ENCODE assay signal across 1 cellular context in the genomic region with DNA sequence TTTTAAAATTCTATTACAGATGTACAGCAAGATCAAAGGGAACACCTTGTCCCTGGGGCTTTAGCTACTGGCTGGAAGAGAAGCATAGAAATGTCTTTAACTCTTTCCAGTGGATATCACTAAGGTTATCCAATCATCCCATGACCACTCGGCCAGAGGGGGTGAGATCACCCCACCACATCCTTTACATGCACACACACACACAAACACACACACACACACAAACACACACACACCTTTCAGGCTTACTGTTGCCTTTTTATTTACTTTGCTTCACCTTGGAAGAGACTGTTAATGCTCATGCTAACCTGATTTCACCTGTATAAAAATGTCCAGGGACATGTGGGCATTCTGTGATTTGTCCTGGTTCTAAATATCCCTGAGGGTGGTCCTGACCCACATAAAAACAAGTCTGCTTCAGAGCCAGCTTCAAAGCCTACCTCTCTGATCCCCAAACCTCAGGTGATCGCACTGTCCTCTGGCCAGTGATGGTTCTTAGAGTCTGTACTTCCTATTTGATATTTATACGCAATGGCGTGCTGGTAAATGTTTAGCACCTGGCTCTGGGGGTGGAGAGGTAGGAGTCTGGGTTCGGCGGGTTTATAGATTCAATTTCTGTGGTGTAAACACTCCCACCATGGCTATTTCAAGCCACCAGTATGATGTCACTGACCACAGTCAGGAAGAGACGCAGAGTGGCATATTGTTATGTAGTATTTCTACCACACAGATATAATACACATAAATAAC.
TF ChIP-seq lines count a peak whose summit lies in the region.

No MANE protein-coding gene starts in this region.

TF ChIP-seq in GM12878, 131 proteins besides CTCF, POLR2A, EP300 and RAD21 (continued from another document and continues in another):
- TF ChIP-seq IKZF2 (IDR thresholded peaks at IDR 0.05): peak; percentile 84 to 86
- TF ChIP-seq ATF7 (IDR thresholded peaks at IDR 0.05; ENCODE audit: low read depth): peak; percentile 98
- no peak for TF ChIP-seq ZSCAN29 (IDR thresholded peaks at IDR 0.05)
- TF ChIP-seq MTA2 (IDR thresholded peaks at IDR 0.05; ENCODE audit: low read depth): peak; percentile 92
- TF ChIP-seq TCF12 (IDR thresholded peaks at IDR 0.05; ENCODE audit: low read depth, low read length): peak; percentile 99
- no peak for TF ChIP-seq NR2C1 (IDR thresholded peaks at IDR 0.05)
- peak; percentile 15; the same call in 1 of the 2 replicates for TF ChIP-seq ZBTB40 (IDR thresholded peaks at IDR 0.05; ENCODE audit: borderline replicate concordance)
- 0 out of 2 replicates have a peak, but pooled peaks have one; percentile 71 for TF ChIP-seq ASH2L (IDR thresholded peaks at IDR 0.05; ENCODE audit: borderline replicate concordance, low read depth)
- no peak for TF ChIP-seq POLR2AphosphoS2 (IDR thresholded peaks at IDR 0.05; ENCODE audit: low read depth, low read length)
- TF ChIP-seq SPI1 (IDR thresholded peaks at IDR 0.05; ENCODE audit: borderline replicate concordance, insufficient read depth, low read depth, low read length): peak; percentile 19; the same call in 1 of the 2 replicates
- no peak for TF ChIP-seq IRF5 (IDR thresholded peaks at IDR 0.05; ENCODE audit: borderline replicate concordance)
- TF ChIP-seq BHLHE40 (IDR thresholded peaks at IDR 0.05; ENCODE audit: borderline replicate concordance in 1 of 2, low read depth in 2 of 2, low read length in 1 of 2): peak; percentile 69 to 76; a peak in 3 of 4 replicates
- TF ChIP-seq POU2F2 (IDR thresholded peaks at IDR 0.05; ENCODE audit: borderline replicate concordance, low read depth, low read length): peak; percentile 61; the same call in 1 of the 3 replicates
- peak; percentile 91 for TF ChIP-seq MTA3 (IDR thresholded peaks at IDR 0.05; ENCODE audit: borderline replicate concordance, low read length)
- TF ChIP-seq GABPA (IDR thresholded peaks at IDR 0.05; ENCODE audit: low read depth): peak; percentile 66; the same call in 1 of the 2 replicates
- TF ChIP-seq PAX5 (IDR thresholded peaks at IDR 0.05; ENCODE audit: borderline replicate concordance, low read depth, low read length): peak; percentile 86
- TF ChIP-seq, protein P1, sequence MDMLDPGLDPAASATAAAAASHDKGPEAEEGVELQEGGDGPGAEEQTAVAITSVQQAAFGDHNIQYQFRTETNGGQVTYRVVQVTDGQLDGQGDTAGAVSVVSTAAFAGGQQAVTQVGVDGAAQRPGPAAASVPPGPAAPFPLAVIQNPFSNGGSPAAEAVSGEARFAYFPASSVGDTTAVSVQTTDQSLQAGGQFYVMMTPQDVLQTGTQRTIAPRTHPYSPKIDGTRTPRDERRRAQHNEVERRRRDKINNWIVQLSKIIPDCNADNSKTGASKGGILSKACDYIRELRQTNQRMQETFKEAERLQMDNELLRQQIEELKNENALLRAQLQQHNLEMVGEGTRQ (IDR thresholded peaks at IDR 0.05; ENCODE audit: borderline replicate concordance, low read depth, low read length): no peak
- TF ChIP-seq EGR1 (IDR thresholded peaks at IDR 0.05; ENCODE audit: borderline replicate concordance in 1 of 2, low read depth in 2 of 2, low read length in 2 of 2): peak in 1 of 2 experiments; percentile 87; a peak in 2 of 3 replicates
- TF ChIP-seq MYB (IDR thresholded peaks at IDR 0.05; ENCODE audit: borderline replicate concordance, low read depth, low read length): 0 out of 2 replicates have a peak, but pooled peaks have one; percentile 61
- TF ChIP-seq, protein P2, sequence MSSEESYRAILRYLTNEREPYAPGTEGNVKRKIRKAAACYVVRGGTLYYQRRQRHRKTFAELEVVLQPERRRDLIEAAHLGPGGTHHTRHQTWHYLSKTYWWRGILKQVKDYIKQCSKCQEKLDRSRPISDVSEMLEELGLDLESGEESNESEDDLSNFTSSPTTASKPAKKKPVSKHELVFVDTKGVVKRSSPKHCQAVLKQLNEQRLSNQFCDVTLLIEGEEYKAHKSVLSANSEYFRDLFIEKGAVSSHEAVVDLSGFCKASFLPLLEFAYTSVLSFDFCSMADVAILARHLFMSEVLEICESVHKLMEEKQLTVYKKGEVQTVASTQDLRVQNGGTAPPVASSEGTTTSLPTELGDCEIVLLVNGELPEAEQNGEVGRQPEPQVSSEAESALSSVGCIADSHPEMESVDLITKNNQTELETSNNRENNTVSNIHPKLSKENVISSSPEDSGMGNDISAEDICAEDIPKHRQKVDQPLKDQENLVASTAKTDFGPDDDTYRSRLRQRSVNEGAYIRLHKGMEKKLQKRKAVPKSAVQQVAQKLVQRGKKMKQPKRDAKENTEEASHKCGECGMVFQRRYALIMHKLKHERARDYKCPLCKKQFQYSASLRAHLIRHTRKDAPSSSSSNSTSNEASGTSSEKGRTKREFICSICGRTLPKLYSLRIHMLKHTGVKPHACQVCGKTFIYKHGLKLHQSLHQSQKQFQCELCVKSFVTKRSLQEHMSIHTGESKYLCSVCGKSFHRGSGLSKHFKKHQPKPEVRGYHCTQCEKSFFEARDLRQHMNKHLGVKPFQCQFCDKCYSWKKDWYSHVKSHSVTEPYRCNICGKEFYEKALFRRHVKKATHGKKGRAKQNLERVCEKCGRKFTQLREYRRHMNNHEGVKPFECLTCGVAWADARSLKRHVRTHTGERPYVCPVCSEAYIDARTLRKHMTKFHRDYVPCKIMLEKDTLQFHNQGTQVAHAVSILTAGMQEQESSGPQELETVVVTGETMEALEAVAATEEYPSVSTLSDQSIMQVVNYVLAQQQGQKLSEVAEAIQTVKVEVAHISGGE (CRISPR knock-in tag; IDR thresholded peaks at IDR 0.05): no peak
- TF ChIP-seq PBX3 (IDR thresholded peaks at IDR 0.05; ENCODE audit: insufficient replicate concordance, low read depth, low read length): no peak
- TF ChIP-seq KLF5 (IDR thresholded peaks at IDR 0.05; ENCODE audit: partially characterized antibody): peak; percentile 36
- TF ChIP-seq DPF2 (IDR thresholded peaks at IDR 0.05): peak; percentile 80
- TF ChIP-seq, protein P3, sequence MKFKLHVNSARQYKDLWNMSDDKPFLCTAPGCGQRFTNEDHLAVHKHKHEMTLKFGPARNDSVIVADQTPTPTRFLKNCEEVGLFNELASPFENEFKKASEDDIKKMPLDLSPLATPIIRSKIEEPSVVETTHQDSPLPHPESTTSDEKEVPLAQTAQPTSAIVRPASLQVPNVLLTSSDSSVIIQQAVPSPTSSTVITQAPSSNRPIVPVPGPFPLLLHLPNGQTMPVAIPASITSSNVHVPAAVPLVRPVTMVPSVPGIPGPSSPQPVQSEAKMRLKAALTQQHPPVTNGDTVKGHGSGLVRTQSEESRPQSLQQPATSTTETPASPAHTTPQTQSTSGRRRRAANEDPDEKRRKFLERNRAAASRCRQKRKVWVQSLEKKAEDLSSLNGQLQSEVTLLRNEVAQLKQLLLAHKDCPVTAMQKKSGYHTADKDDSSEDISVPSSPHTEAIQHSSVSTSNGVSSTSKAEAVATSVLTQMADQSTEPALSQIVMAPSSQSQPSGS (IDR thresholded peaks at IDR 0.05; ENCODE audit: low read length): peak; percentile 100
- TF ChIP-seq JUND (IDR thresholded peaks at IDR 0.05; ENCODE audit: low read depth, low read length): no peak
- peak; percentile 75; the same call in 1 of the 2 replicates for TF ChIP-seq POLR2AphosphoS5 (IDR thresholded peaks at IDR 0.05; ENCODE audit: low read length)
- peak; percentile 97 for TF ChIP-seq CBFB (IDR thresholded peaks at IDR 0.05; ENCODE audit: low read depth)
- peak; percentile 77; the same call in 1 of the 2 replicates for TF ChIP-seq PML (IDR thresholded peaks at IDR 0.05; ENCODE audit: low read length)
- TF ChIP-seq HDGF (IDR thresholded peaks at IDR 0.05): peak; percentile 90
- TF ChIP-seq TCF3 (IDR thresholded peaks at IDR 0.05; ENCODE audit: borderline replicate concordance, insufficient read depth, low read depth, low read length): peak; percentile 90; the same call in 1 of the 2 replicates
- TF ChIP-seq CREM (IDR thresholded peaks at IDR 0.05; ENCODE audit: low read depth): peak; percentile 95
- TF ChIP-seq CHD4 (IDR thresholded peaks at IDR 0.05): no peak
- peak; percentile 83 for TF ChIP-seq SKIL (IDR thresholded peaks at IDR 0.05; ENCODE audit: low read depth, poor library complexity, severe bottlenecking)
- TF ChIP-seq BCL11A (IDR thresholded peaks at IDR 0.05; ENCODE audit: low read depth, low read length): peak; percentile 97
- TF ChIP-seq SP1 (IDR thresholded peaks at IDR 0.05; ENCODE audit: low read depth, low read length): peak; percentile 61
- peak; percentile 22; the same call in 1 of the 2 replicates for TF ChIP-seq BACH1 (IDR thresholded peaks at IDR 0.05; ENCODE audit: borderline replicate concordance)
- peak; percentile 62; the same call in 1 of the 2 replicates for TF ChIP-seq YY1 (IDR thresholded peaks at IDR 0.05; ENCODE audit: low read depth, low read length)
- TF ChIP-seq TBL1XR1 (IDR thresholded peaks at IDR 0.05; ENCODE audit: low read depth, low read length): peak; percentile 99
- TF ChIP-seq RUNX3 (IDR thresholded peaks at IDR 0.05; ENCODE audit: low read length): peak; percentile 100
- TF ChIP-seq HSF1 (IDR thresholded peaks at IDR 0.05; ENCODE audit: low read depth, low read length): no peak
- TF ChIP-seq CHD2 (IDR thresholded peaks at IDR 0.05; ENCODE audit: borderline replicate concordance, low read depth, low read length): peak; percentile 80; the same call in 1 of the 2 replicates
